ENCODE assay signal across 24 cellular contexts in the genomic region with DNA sequence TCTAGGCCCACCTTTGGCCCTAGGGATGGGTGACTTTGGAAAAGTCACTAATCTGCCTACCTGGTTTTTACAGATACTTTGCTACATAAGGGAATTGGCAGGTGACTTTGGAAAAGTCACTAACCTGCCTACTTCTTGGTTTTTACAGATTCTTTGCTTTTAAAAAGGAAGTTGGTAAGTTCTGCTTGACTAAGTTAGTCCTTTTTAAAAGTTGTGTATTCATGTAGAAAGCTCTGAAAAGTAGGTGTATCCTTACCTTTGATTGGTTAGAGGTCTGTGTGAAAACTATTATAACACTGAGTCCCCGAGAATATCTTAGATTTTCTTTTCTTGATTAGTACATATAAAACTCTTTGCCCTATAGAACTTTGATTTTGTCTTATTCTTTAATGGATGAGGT. TPM values are rescaled to one million over a fixed set of nuclear protein-coding genes. Genes with fewer than 3 reads are reported as not detected.
"Had no signal": no experiment of that assay in that cellular context is flagged by ENCODE, and none has a peak within 500 bp of the region (broad histone marks: within the 10 kb centered on the region; RNA-seq: fewer than 3 reads in every experiment).

No MANE protein-coding gene starts in this region.

- DNase-seq: activated CD4-positive, alpha-beta T cell treated with anti-CD3 and anti-CD28 coated beads for 36 hours; activated CD4-positive, alpha-beta T cell treated with anti-CD3 and anti-CD28 coated beads, Interleukin-2, amount 50 U/mL, for 4 hours; activated CD8-positive, alpha-beta memory T cell treated with anti-CD3 and anti-CD28 coated beads for 24 hours; activated CD8-positive, alpha-beta memory T cell treated with anti-CD3 and anti-CD28 coated beads, Interleukin-2, amount 50 U/mL, for 4 hours; activated naive CD4-positive, alpha-beta T cell treated with anti-CD3 and anti-CD28 coated beads for 36 hours; activated naive CD8-positive, alpha-beta T cell treated with anti-CD3 and anti-CD28 coated beads, Interleukin-2, amount 10 ng/mL, durations not matched to agents 7 days and 5 days; activated T-cell treated with anti-CD3 and anti-CD28 coated beads, Interleukin-2, amount 50 U/mL, for 4 hours; amygdala; effector CD4-positive, alpha-beta T cell; heart right ventricle; left colon; mesenchymal stem cell; occipital lobe; small intestine; stimulated activated CD4-positive, alpha-beta T cell treated with anti-CD3 and anti-CD28 coated beads, Interleukin-2, amount 100 ng/mL, for 24 hours; stimulated activated naive CD8-positive, alpha-beta T cell treated with anti-CD3 and anti-CD28 coated beads, Interleukin-15, amount 100 ng/mL, for 72 hours; T-helper 9 cell; tibial artery had no signal

- H3K4me1 Mint-ChIP-seq: stimulated activated effector memory CD8-positive, alpha-beta T cell treated with anti-CD3 and anti-CD28 coated beads, Interleukin-12 subunit alpha, Interleukin-12 subunit beta, amount 100 ng/mL, for 72 hours; stimulated activated naive CD8-positive, alpha-beta T cell treated with anti-CD3 and anti-CD28 coated beads, Interleukin-15, amount 100 ng/mL, for 72 hours; WTC11 had no signal

- ATAC-seq: activated CD4-positive, alpha-beta T cell treated with anti-CD3 and anti-CD28 coated beads for 36 hours; activated T-cell treated with anti-CD3 and anti-CD28 coated beads, Interleukin-2, amount 50 U/mL, for 4 hours; heart right ventricle; left colon; sciatic nerve; stimulated activated effector memory CD8-positive, alpha-beta T cell treated with anti-CD3 and anti-CD28 coated beads, Interleukin-12 subunit alpha, Interleukin-12 subunit beta, amount 100 ng/mL, for 72 hours; stimulated activated naive CD8-positive, alpha-beta T cell treated with anti-CD3 and anti-CD28 coated beads, Interleukin-15, amount 100 ng/mL, for 72 hours; WTC11 had no signal

- FAIRE-seq: endometrium, keratinocyte had no signal

- H3K9me3 Mint-ChIP-seq: activated naive CD4-positive, alpha-beta T cell treated with anti-CD3 and anti-CD28 coated beads for 36 hours; activated naive CD8-positive, alpha-beta T cell treated with anti-CD3 and anti-CD28 coated beads, Interleukin-2, amount 10 ng/mL, durations not matched to agents 7 days and 5 days; activated T-cell treated with anti-CD3 and anti-CD28 coated beads, Interleukin-2, amount 50 U/mL, for 4 hours; dendritic cell treated with granulocyte-macrophage colony-stimulating factor and Interleukin-4, amounts not matched to agents 40 ng/mL and 50 ng/mL, for 4 days; stimulated activated effector memory CD8-positive, alpha-beta T cell treated with anti-CD3 and anti-CD28 coated beads, Interleukin-12 subunit alpha, Interleukin-12 subunit beta, amount 100 ng/mL, for 72 hours; stimulated activated naive CD8-positive, alpha-beta T cell treated with anti-CD3 and anti-CD28 coated beads, Interleukin-15, amount 100 ng/mL, for 72 hours; WTC11 had no signal

- H3K27ac Mint-ChIP-seq: activated CD4-positive, alpha-beta T cell treated with anti-CD3 and anti-CD28 coated beads for 36 hours; activated naive CD4-positive, alpha-beta T cell treated with anti-CD3 and anti-CD28 coated beads for 36 hours; activated naive CD8-positive, alpha-beta T cell treated with anti-CD3 and anti-CD28 coated beads, Interleukin-2, amount 10 ng/mL, durations not matched to agents 7 days and 5 days; dendritic cell treated with granulocyte-macrophage colony-stimulating factor and Interleukin-4, amounts not matched to agents 40 ng/mL and 50 ng/mL, for 4 days; stimulated activated effector memory CD8-positive, alpha-beta T cell treated with anti-CD3 and anti-CD28 coated beads, Interleukin-12 subunit alpha, Interleukin-12 subunit beta, amount 100 ng/mL, for 72 hours; stimulated activated naive CD8-positive, alpha-beta T cell treated with anti-CD3 and anti-CD28 coated beads, Interleukin-15, amount 100 ng/mL, for 72 hours; WTC11 had no signal

- H3K27me3 ChIP-seq: heart right ventricle, tibial artery had no signal

- H3K4me3 Mint-ChIP-seq: activated CD4-positive, alpha-beta T cell treated with anti-CD3 and anti-CD28 coated beads for 36 hours; activated naive CD4-positive, alpha-beta T cell treated with anti-CD3 and anti-CD28 coated beads for 36 hours; activated naive CD8-positive, alpha-beta T cell treated with anti-CD3 and anti-CD28 coated beads, Interleukin-2, amount 10 ng/mL, durations not matched to agents 7 days and 5 days; activated T-cell treated with anti-CD3 and anti-CD28 coated beads, Interleukin-2, amount 50 U/mL, for 4 hours; dendritic cell treated with granulocyte-macrophage colony-stimulating factor and Interleukin-4, amounts not matched to agents 40 ng/mL and 50 ng/mL, for 4 days; stimulated activated effector memory CD8-positive, alpha-beta T cell treated with anti-CD3 and anti-CD28 coated beads, Interleukin-12 subunit alpha, Interleukin-12 subunit beta, amount 100 ng/mL, for 72 hours; stimulated activated naive CD8-positive, alpha-beta T cell treated with anti-CD3 and anti-CD28 coated beads, Interleukin-15, amount 100 ng/mL, for 72 hours; WTC11 had no signal

- H3K27me3 Mint-ChIP-seq: activated CD4-positive, alpha-beta T cell treated with anti-CD3 and anti-CD28 coated beads for 36 hours; activated naive CD8-positive, alpha-beta T cell treated with anti-CD3 and anti-CD28 coated beads, Interleukin-2, amount 10 ng/mL, durations not matched to agents 7 days and 5 days; dendritic cell treated with granulocyte-macrophage colony-stimulating factor and Interleukin-4, amounts not matched to agents 40 ng/mL and 50 ng/mL, for 4 days; stimulated activated naive CD8-positive, alpha-beta T cell treated with anti-CD3 and anti-CD28 coated beads, Interleukin-15, amount 100 ng/mL, for 72 hours had no signal

- H3K27ac ChIP-seq: heart right ventricle, tibial artery had no signal

- H3K4me3 ChIP-seq: heart right ventricle, tibial artery had no signal

- H3K36me3 Mint-ChIP-seq: WTC11 had no signal

- H3K9me3 ChIP-seq: heart right ventricle, tibial artery had no signal

RNA-seq across cellular contexts. Expression of a gene that starts 57.2 kb away (rescaled TPM):
- total RNA-seq: activated CD4-positive, alpha-beta T cell treated with anti-CD3 and anti-CD28 coated beads for 36 hours; left colon had no signal
